In genomic region chr1:155320661-155321576, GRCh38 we compare ENCODE assay signal across 8 cellular contexts. TPM values are rescaled to one million over a fixed set of nuclear protein-coding genes. Genes with fewer than 3 reads are reported as not detected.
DNase-seq lines count a peak whose midpoint lies in the region; ATAC-seq and TF ChIP-seq lines count a peak whose summit lies in the region.

TSS of gene RUSC1 (plus strand) at chr1:155320894. CDS start at chr1:155321774, 880 bp downstream.

- peaks cover 4% of the 10 kb centered on the region for H3K36me3 ChIP-seq in iPS-15b (ENCODE audit: control insufficient read depth, insufficient read depth, low read length)

- TF ChIP-seq CTCF in AG04450 (IDR thresholded peaks at IDR 0.05; ENCODE audit: low read depth, low read length) (no peak), WI38 (IDR thresholded peaks at IDR 0.05; ENCODE audit: low read depth, low read length) (no peak), MCF 10A (IDR thresholded peaks at IDR 0.05; ENCODE audit: unreplicated experiment) (no peak)

- CTCF ChIA-PET in AG04450 (lab: Charles Lee) (interaction anchor here (1.3 to 3.2 kb wide), 5 partner anchors 14 to 70 kb away, joined by 3 to 62 read pairs (median 10); partner anchors contain the start of genes FDPS and HCN3), MCF 10A (lab: Yijun Ruan, JAX) (interaction anchor here (1.1 to 10.2 kb wide), 9 partner anchors 10 to 127 kb away, joined by 3 to 163 read pairs (median 7); partner anchors contain the start of genes FDPS and THBS3)

- POLR2A ChIA-PET in AG04450 (lab: Yijun Ruan, JAX) = interaction anchor here (0.5 to 1.6 kb wide), 5 partner anchors 9 to 327 kb away, joined by 3 to 10 read pairs (median 3); partner anchors contain the start of gene FDPS
- POLR2A ChIA-PET in MCF 10A (lab: Yijun Ruan, JAX) = interaction anchor here (0.6 to 10.5 kb wide), 8 partner anchors 10 to 127 kb away, joined by 3 to 103 read pairs (median 4); partner anchors contain the start of genes FDPS and SCAMP3

- H3K27ac ChIP-seq in AG04450 (ENCODE audit: low read depth, low read length) = peak within 1 kb of the TSS; percentile 11

- DNase-seq in AG04450 (ENCODE audit: low read depth, low spot score) = no peak
- DNase-seq in HT1080 (ENCODE audit: low read depth) = no peak
- no peak for DNase-seq in MCF 10A (ENCODE audit: unreplicated experiment)
- peak; percentile 92 for DNase-seq in sciatic nerve (ENCODE audit: low spot score)
- no peak for DNase-seq in DMS53 (lab: John Stamatoyannopoulos, UW)

- peaks cover 16% of the 10 kb centered on the region for H3K4me1 ChIP-seq in iPS-15b (ENCODE audit: control insufficient read depth, insufficient read depth, low read length)

- no peaks in the 10 kb centered on the region for H3K27me3 Mint-ChIP-seq in MCF 10A (ENCODE audit: insufficient read depth, unreplicated experiment)

- H3K4me3 ChIP-seq in AG04450 (ENCODE audit: low read depth, low read length) (peak within 1 kb of the TSS; percentile 82), WI38 (ENCODE audit: low read depth, low read length) (peak within 1 kb of the TSS; percentile 89), iPS-15b (ENCODE audit: low read depth, low read length) (peak within 1 kb of the TSS; percentile 97)

- no peaks in the 10 kb centered on the region for H3K27me3 ChIP-seq in AG04450 (ENCODE audit: control insufficient read depth, insufficient read depth, low read length)
- peaks cover 12% of the 10 kb centered on the region for H3K27me3 ChIP-seq in iPS-15b (ENCODE audit: control insufficient read depth, insufficient read depth, low read length)

- intact Hi-C loops in MCF 10A (cut with micrococcal nuclease) = loop anchor here (5.0 kb wide), 1 partner anchor 271 kb away; no protein-coding TSS in a partner anchor
- intact Hi-C loops in sciatic nerve (cut with DNase I) = loop anchor here (5.0 kb wide), 1 partner anchor 49 kb away; the partner anchor contains the start of gene CLK2

- H3K36me3 Mint-ChIP-seq in MCF 10A (ENCODE audit: insufficient read depth, unreplicated experiment) = peaks cover 40% of the 10 kb centered on the region

- peaks cover 24% of the 10 kb centered on the region for H3K4me1 Mint-ChIP-seq in MCF 10A (ENCODE audit: insufficient read depth, unreplicated experiment)

- no peaks in the 10 kb centered on the region for H3K9me3 Mint-ChIP-seq in MCF 10A (ENCODE audit: unreplicated experiment)

- ATAC-seq in sciatic nerve (peak; percentile 68), HG03565 (IDR thresholded peaks at IDR 0.05; ENCODE audit: unreplicated experiment) (no peak)

- peak within 1 kb of the TSS; percentile 40 for H3K27ac Mint-ChIP-seq in MCF 10A (ENCODE audit: low read depth, unreplicated experiment)

- H3K9me3 ChIP-seq in AG04450 (ENCODE audit: control insufficient read depth, insufficient read depth, low read length) (no peaks in the 10 kb centered on the region; the same call in 1 of the 2 replicates), iPS-15b (ENCODE audit: control insufficient read depth, insufficient read depth, low read length) (no peaks in the 10 kb centered on the region)

- peak within 1 kb of the TSS; percentile 8 for H3K9ac ChIP-seq in iPS-15b (ENCODE audit: low read depth, low read length)

- peak within 1 kb of the TSS; percentile 46 for H3K4me3 Mint-ChIP-seq in MCF 10A (ENCODE audit: unreplicated experiment)

- no TSS peak for BruUV-seq in MCF 10A (replicated peaks; lab: Mats Ljungman, UMichigan)

RNA-seq across cellular contexts. Expression of gene RUSC1, which starts in this region (rescaled TPM):
- 20.9 and 22.4 TPM in 2 replicates for polyA plus RNA-seq in AG04450 (2011; rRNA removed)
- polyA minus RNA-seq in AG04450 (2011; rRNA and poly(A)+ RNA removed) = 14.4 and 17.1 TPM in 2 replicates
- 40.1 and 46.7 TPM in 2 replicates for total RNA-seq in HT1080 (2014; rRNA removed; shearing (Covaris generic))
- polyA plus RNA-seq in HT1080 (2015; cell fraction: cytosol; rRNA removed) = 44.1 and 47.2 TPM in 2 replicates
- 54.9 and 57.1 TPM in 2 replicates for polyA plus RNA-seq in HT1080 (2015; cell fraction: nucleus; rRNA removed)
- total RNA-seq in MCF 10A (2022) (18.6 and 19.5 TPM in 2 replicates), sciatic nerve (43.3 TPM)
